8 cellular contexts compared by ENCODE assay signal in genomic region chr2:198054299-198054698, GRCh38.
DNase-seq lines count a peak whose midpoint lies in the region; ATAC-seq, FAIRE-seq and TF ChIP-seq lines count a peak whose summit lies in the region.

No MANE protein-coding gene starts in this region.

- FAIRE-seq in H54 (lab: Jason Lieb, UNC) = no peak

- H3K4me2 ChIP-seq in PC-9 = no peak overlapping the region

- no peaks in the 10 kb centered on the region for H3K4me1 ChIP-seq in PC-9 (replicated peaks; ENCODE audit: insufficient read depth)
- H3K4me1 ChIP-seq in ascending aorta = peaks cover 0 to 12% of the 10 kb centered on the region in 2 donors

- peak; percentile 72 for DNase-seq in GM12865 (ENCODE audit: low read depth)
- DNase-seq in H54 (ENCODE audit: insufficient read length, low spot score) = peak; percentile 4
- DNase-seq in PC-9 = no peak
- DNase-seq in ascending aorta (ENCODE audit: low spot score in 2 of 2) = no peak
- peak in 1 of 2 donors; percentile 32 for DNase-seq in left colon
- peak; percentile 1 to 5 for DNase-seq in stimulated activated CD8-positive, alpha-beta memory T cell treated with anti-CD3 and anti-CD28 coated beads, Interleukin-7, amount 100 ng/mL, for 48 hours (ENCODE audit: extremely low read depth in 1 of 2, low read depth in 1 of 2)
- no peak for DNase-seq in NCI-H446 treated with DMSO at 0.1 percent for 48 hours (lab: John Stamatoyannopoulos, UW)

- H3K36me3 ChIP-seq in PC-9 (ENCODE audit: low read depth) (no peaks in the 10 kb centered on the region), ascending aorta (no peaks in the 10 kb centered on the region)

- H3K79me2 ChIP-seq in PC-9 (ENCODE audit: low read depth) = no peaks in the 10 kb centered on the region

- H4K20me1 ChIP-seq in PC-9 (ENCODE audit: insufficient read depth) = no peaks in the 10 kb centered on the region

- H3K9me3 ChIP-seq in PC-9 (ENCODE audit: insufficient read depth, low read depth) (no peaks in the 10 kb centered on the region), ascending aorta (no peaks in the 10 kb centered on the region)

- H3K9me2 ChIP-seq in PC-9 (ENCODE audit: insufficient read depth) = no peaks in the 10 kb centered on the region

- BruUV-seq in PC-9 (replicated peaks; lab: Mats Ljungman, UMichigan) = no TSS peak

- H3K27me3 ChIP-seq in PC-9 (ENCODE audit: insufficient read depth, low read depth) (no peaks in the 10 kb centered on the region), ascending aorta (no peaks in the 10 kb centered on the region)

- no peak overlapping the region for H2AFZ ChIP-seq in PC-9

- no peaks in the 10 kb centered on the region for H3F3A ChIP-seq in PC-9 (ENCODE audit: insufficient read depth, low read depth)

- intact Hi-C loops in PC-9 (cut with micrococcal nuclease; ENCODE audit: unreplicated experiment) (no loop called here), ascending aorta (cut with DNase I) (loop anchor here (5.0 kb wide), 1 partner anchor 252 kb away; the partner anchor contains the start of gene PLCL1), left colon (cut with DNase I, micrococcal nuclease) (loop anchor here in 1 of 2 donors (10.0 kb wide), 1 partner anchor 249 kb away; the partner anchor contains the start of gene PLCL1)

- TF ChIP-seq CTCF in GM12865 (IDR thresholded peaks at IDR 0.05; ENCODE audit: insufficient read depth, low read depth, low read length, missing control alignments) (peak; percentile 61), PC-9 (conservative IDR thresholded peaks at IDR 0.05) (peak; percentile 44; the same call in 1 of the 2 replicates), ascending aorta (IDR thresholded peaks at IDR 0.05) (peak in 2 of 3 experiments; percentile 24 to 32)

- H3K27ac ChIP-seq in PC-9 (no peak overlapping the region), ascending aorta (no peak overlapping the region)

- CTCF ChIA-PET in PC-9 (lab: Charles Lee) = interaction anchor here (0.7 kb wide), 1 partner anchor 12 kb away, joined by 6 read pairs; no protein-coding TSS in a partner anchor

- TF ChIP-seq POLR2A in H54 (IDR thresholded peaks at IDR 0.05; ENCODE audit: low read depth, low read length) = no peak

- ATAC-seq in left colon (peak; percentile 45), HG03565 (IDR thresholded peaks at IDR 0.05; ENCODE audit: unreplicated experiment) (no peak)

- POLR2A ChIA-PET in PC-9 (lab: Charles Lee; ENCODE audit: unreplicated experiment) = no interaction called here

- H3K4me3 ChIP-seq in GM12865 (ENCODE audit: low read depth, low read length) (no peak overlapping the region), PC-9 (no peak overlapping the region), ascending aorta (no peak overlapping the region)

Comparison
In these comparisons a context has a peak if more than half of its experiments do, and no peak if none do; other contexts are left out.
1. DNase-seq: peak in GM12865 (single experiment), H54 (single experiment) and stimulated activated CD8-positive, alpha-beta memory T cell treated with anti-CD3 and anti-CD28 coated beads, Interleukin-7, amount 100 ng/mL, for 48 hours (2 of 2); none in PC-9 (0 of 2), ascending aorta (0 of 2) and NCI-H446 treated with DMSO at 0.1 percent for 48 hours (single experiment).
2. Peak in every context shown above with its lines, with median percentiles within 50 percentile points of each other: CTCF ChIP-seq.